Comparison of ENCODE assay signal across 28 cellular contexts in the genomic region with DNA sequence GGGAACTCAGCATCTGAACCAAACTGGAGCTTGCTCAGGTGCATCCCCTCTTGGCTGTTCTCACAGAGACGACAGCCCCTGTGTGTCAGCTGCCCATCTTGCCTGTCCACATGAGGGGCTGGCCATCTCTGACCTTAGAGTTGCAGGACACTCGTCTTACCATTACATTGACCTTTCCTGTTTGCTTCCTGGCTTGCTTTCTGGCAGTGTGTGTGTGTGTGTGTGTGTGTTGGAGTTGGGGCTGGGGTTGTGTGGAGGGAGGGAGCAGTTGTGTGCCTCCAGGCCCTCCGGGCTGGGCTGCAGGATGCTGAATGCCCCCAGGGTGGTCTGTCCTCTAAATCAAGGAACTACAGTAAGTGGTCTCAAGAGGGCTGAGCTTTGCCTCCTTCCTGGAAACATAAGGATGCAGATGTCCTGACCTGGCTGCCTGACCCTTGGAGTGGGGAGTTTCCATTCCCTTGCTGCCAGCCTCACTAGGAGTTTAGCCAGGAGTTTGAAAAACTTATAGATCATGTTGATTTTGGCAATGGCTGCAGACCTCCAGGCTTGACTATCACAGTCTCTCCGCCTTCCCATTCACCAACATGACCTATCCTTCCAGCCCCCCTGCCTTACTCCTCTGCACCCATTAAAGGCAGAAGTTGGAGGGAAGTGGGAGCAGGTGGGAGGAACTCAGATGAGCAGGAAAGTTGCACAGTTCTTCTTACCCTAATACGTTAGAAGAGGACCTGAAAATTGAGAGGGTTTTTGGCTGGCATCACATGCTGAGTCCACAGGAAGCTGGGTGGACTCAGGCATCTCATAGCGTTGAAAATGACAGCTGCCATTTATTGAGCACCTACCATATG. TPM values are rescaled to one million over a fixed set of nuclear protein-coding genes. Genes with fewer than 3 reads are reported as not detected.
DNase-seq lines count a peak whose midpoint lies in the region; ATAC-seq and TF ChIP-seq lines count a peak whose summit lies in the region.
"Had no signal": no experiment of that assay in that cellular context is flagged by ENCODE, and none has a peak within 500 bp of the region (broad histone marks: within the 10 kb centered on the region; RNA-seq: fewer than 3 reads in every experiment).

No MANE protein-coding gene starts in this region.

- H3K27ac ChIP-seq in Panc1 (ENCODE audit: low read length): no peak overlapping the region
- no peak overlapping the region for H3K27ac ChIP-seq in testis
- H3K27ac ChIP-seq: psoas muscle, SJCRH30, upper lobe of left lung had no signal

- no peaks in the 10 kb centered on the region for H3K27me3 ChIP-seq in Panc1 (ENCODE audit: control insufficient read depth, insufficient read depth, low read length)
- no peaks in the 10 kb centered on the region for H3K27me3 ChIP-seq in testis
- H3K27me3 ChIP-seq: SJCRH30, upper lobe of left lung had no signal

- H3K36me3 ChIP-seq in Panc1 (ENCODE audit: control insufficient read depth, insufficient read depth, low read length) (no peaks in the 10 kb centered on the region), testis (ENCODE audit: low read depth, missing control alignments) (no peaks in the 10 kb centered on the region)
- H3K36me3 ChIP-seq: HAP-1, SJCRH30, upper lobe of left lung had no signal

- H3K4me3 ChIP-seq in Panc1 (ENCODE audit: low read depth in 2 of 2, low read length in 2 of 2): no peak overlapping the region
- no peak overlapping the region for H3K4me3 ChIP-seq in testis
- H3K4me3 ChIP-seq: GM12878, HAP-1, psoas muscle, SJCRH30, smooth muscle cell, upper lobe of left lung had no signal

- no peak overlapping the region for H3K4me3 Mint-ChIP-seq in activated naive CD4-positive, alpha-beta T cell treated with anti-CD3 and anti-CD28 coated beads, Interleukin-2, amount 50 U/mL, for 24 hours
- H3K4me3 Mint-ChIP-seq in activated T-cell treated with anti-CD3 and anti-CD28 coated beads, Interleukin-2, amount 50 U/mL, for 72 hours: no peak overlapping the region
- H3K4me3 Mint-ChIP-seq: activated CD4-positive, alpha-beta T cell treated with anti-CD3 and anti-CD28 coated beads for 36 hours; activated naive CD8-positive, alpha-beta T cell treated with anti-CD3 and anti-CD28 coated beads, Interleukin-2, amount 10 ng/mL, durations not matched to agents 7 days and 5 days; mesothelial cell of epicardium; stimulated activated naive CD8-positive, alpha-beta T cell treated with anti-CD3 and anti-CD28 coated beads, Interleukin-15, Interleukin-2, amounts not matched to agents 100 ng/mL and 50 ng/mL, for 24 hours had no signal

- TF ChIP-seq POLR2A in testis (IDR thresholded peaks at IDR 0.05): no peak

- 40 to 42% methylated on average over 6 of the region's 6 CpGs for WGBS in testis, 2 donors

- POLR2A ChIA-PET in Panc1 (lab: Charles Lee): no interaction called here

- peak; percentile 30; the same call in 1 of the 2 replicates for ATAC-seq in Panc1
- no peak for ATAC-seq in activated T-cell treated with anti-CD3 and anti-CD28 coated beads, Interleukin-2, amount 50 U/mL, for 72 hours (replicated peaks in 1 of 2)
- ATAC-seq in HG03442 (IDR thresholded peaks at IDR 0.05; ENCODE audit: unreplicated experiment): no peak
- ATAC-seq: activated CD4-positive, alpha-beta T cell treated with anti-CD3 and anti-CD28 coated beads for 36 hours; GM12878; psoas muscle had no signal

- no peak for DNase-seq in activated naive CD4-positive, alpha-beta T cell (lab: John Stamatoyannopoulos, UW)
- no peak for DNase-seq in Panc1 (ENCODE audit: low read depth, low spot score)
- DNase-seq in left kidney (ENCODE audit: low read depth, low spot score): peak; percentile 50
- peak; percentile 52 for DNase-seq in testis
- no peak for DNase-seq in activated T-cell treated with anti-CD3 and anti-CD28 coated beads, Interleukin-2, amount 50 U/mL, for 72 hours
- no peak for DNase-seq in activated CD8-positive, alpha-beta memory T cell treated with anti-CD3 and anti-CD28 coated beads for 24 hours
- DNase-seq: activated CD4-positive, alpha-beta T cell treated with anti-CD3 and anti-CD28 coated beads for 36 hours; activated naive CD8-positive, alpha-beta T cell treated with anti-CD3 and anti-CD28 coated beads, Interleukin-2, amount 10 ng/mL, durations not matched to agents 7 days and 5 days; DND-41; IMR-90; NCI-H1694 treated with DMSO at 0.1 percent for 48 hours; NCI-H2227 treated with DMSO at 0.1 percent for 48 hours; NCI-H82; OCI-M1; psoas muscle; SJCRH30; stimulated activated CD4-positive, alpha-beta T cell treated with anti-CD3 and anti-CD28 coated beads, Interleukin-4, amount 100 ng/mL, for 1 hour; T-helper 1 cell; upper lobe of left lung had no signal

- in situ Hi-C loops in Panc1 (cut with HindIII; ENCODE audit: low pct_unique_long_range_greater_than_20kb, low sequenced_read_pairs): no loop called here

- TF ChIP-seq CTCF in Panc1 (IDR thresholded peaks at IDR 0.05) (no peak), testis (IDR thresholded peaks at IDR 0.05) (no peak)

- intact Hi-C loops in Panc1 (cut with micrococcal nuclease; ENCODE audit: unreplicated experiment) (no loop called here), testis (cut with DNase I; ENCODE audit: low total_unique reads) (no loop called here)

- H3K27ac Mint-ChIP-seq in activated naive CD4-positive, alpha-beta T cell treated with anti-CD3 and anti-CD28 coated beads, Interleukin-2, amount 50 U/mL, for 24 hours: peak overlapping the region; percentile 8
- H3K27ac Mint-ChIP-seq in activated T-cell treated with anti-CD3 and anti-CD28 coated beads, Interleukin-2, amount 50 U/mL, for 72 hours: no peak overlapping the region
- H3K27ac Mint-ChIP-seq: activated CD4-positive, alpha-beta T cell treated with anti-CD3 and anti-CD28 coated beads for 36 hours; activated naive CD8-positive, alpha-beta T cell treated with anti-CD3 and anti-CD28 coated beads, Interleukin-2, amount 10 ng/mL, durations not matched to agents 7 days and 5 days; activated T-helper 2 cell treated with anti-CD3 and anti-CD28 coated beads, Interferon-gamma antibody, Interleukin-2, Interleukin-4, amounts not matched to agents 10 μg/mL and 5 μg/mL and 100 μg/mL, durations not matched to agents 14 hours and 24 hours and 36 hours; mesothelial cell of epicardium; stimulated activated naive CD8-positive, alpha-beta T cell treated with anti-CD3 and anti-CD28 coated beads, Interleukin-15, Interleukin-2, amounts not matched to agents 100 ng/mL and 50 ng/mL, for 24 hours had no signal

- no peaks in the 10 kb centered on the region for H3K27me3 Mint-ChIP-seq in activated naive CD4-positive, alpha-beta T cell treated with anti-CD3 and anti-CD28 coated beads, Interleukin-2, amount 50 U/mL, for 24 hours
- H3K27me3 Mint-ChIP-seq in activated T-cell treated with anti-CD3 and anti-CD28 coated beads, Interleukin-2, amount 50 U/mL, for 72 hours (ENCODE audit: low read depth): no peaks in the 10 kb centered on the region
- H3K27me3 Mint-ChIP-seq: activated CD4-positive, alpha-beta T cell treated with anti-CD3 and anti-CD28 coated beads for 36 hours; stimulated activated naive CD8-positive, alpha-beta T cell treated with anti-CD3 and anti-CD28 coated beads, Interleukin-15, Interleukin-2, amounts not matched to agents 100 ng/mL and 50 ng/mL, for 24 hours had no signal

- BruUV-seq in Panc1 (replicated peaks; lab: Mats Ljungman, UMichigan): no TSS peak

- no peaks in the 10 kb centered on the region for H3K4me1 Mint-ChIP-seq in activated naive CD4-positive, alpha-beta T cell treated with anti-CD3 and anti-CD28 coated beads, Interleukin-2, amount 50 U/mL, for 24 hours
- H3K4me1 Mint-ChIP-seq in activated T-cell treated with anti-CD3 and anti-CD28 coated beads, Interleukin-2, amount 50 U/mL, for 72 hours (ENCODE audit: low read depth): peaks cover 5% of the 10 kb centered on the region
- H3K4me1 Mint-ChIP-seq: activated CD4-positive, alpha-beta T cell treated with anti-CD3 and anti-CD28 coated beads for 36 hours had no signal

- no peaks in the 10 kb centered on the region for H3K9me3 Mint-ChIP-seq in activated naive CD4-positive, alpha-beta T cell treated with anti-CD3 and anti-CD28 coated beads, Interleukin-2, amount 50 U/mL, for 24 hours
- no peaks in the 10 kb centered on the region for H3K9me3 Mint-ChIP-seq in activated T-cell treated with anti-CD3 and anti-CD28 coated beads, Interleukin-2, amount 50 U/mL, for 72 hours
- H3K9me3 Mint-ChIP-seq: activated naive CD8-positive, alpha-beta T cell treated with anti-CD3 and anti-CD28 coated beads, Interleukin-2, amount 10 ng/mL, durations not matched to agents 7 days and 5 days; activated T-helper 2 cell treated with anti-CD3 and anti-CD28 coated beads, Interferon-gamma antibody, Interleukin-2, Interleukin-4, amounts not matched to agents 10 μg/mL and 5 μg/mL and 100 μg/mL, durations not matched to agents 14 hours and 24 hours and 36 hours; mesothelial cell of epicardium; stimulated activated naive CD8-positive, alpha-beta T cell treated with anti-CD3 and anti-CD28 coated beads, Interleukin-15, Interleukin-2, amounts not matched to agents 100 ng/mL and 50 ng/mL, for 24 hours had no signal

- H3K9me3 ChIP-seq in Panc1 (ENCODE audit: control insufficient read depth, insufficient read depth, low read depth, low read length) (no peaks in the 10 kb centered on the region), testis (no peaks in the 10 kb centered on the region)
- H3K9me3 ChIP-seq: HAP-1, psoas muscle, SJCRH30, upper lobe of left lung had no signal

- no peaks in the 10 kb centered on the region for H3K36me3 Mint-ChIP-seq in activated naive CD4-positive, alpha-beta T cell treated with anti-CD3 and anti-CD28 coated beads, Interleukin-2, amount 50 U/mL, for 24 hours
- H3K36me3 Mint-ChIP-seq in activated T-cell treated with anti-CD3 and anti-CD28 coated beads, Interleukin-2, amount 50 U/mL, for 72 hours (ENCODE audit: insufficient read depth in 2 of 2): no peaks in the 10 kb centered on the region
- H3K36me3 Mint-ChIP-seq: activated naive CD8-positive, alpha-beta T cell treated with anti-CD3 and anti-CD28 coated beads, Interleukin-2, amount 10 ng/mL, durations not matched to agents 7 days and 5 days; mesothelial cell of epicardium had no signal

- CTCF ChIA-PET in Panc1 (lab: Charles Lee): no interaction called here

- H3K4me1 ChIP-seq in Panc1 (ENCODE audit: control insufficient read depth, insufficient read depth, low read length) (no peaks in the 10 kb centered on the region), testis (peaks cover 5% of the 10 kb centered on the region)
- H3K4me1 ChIP-seq: HAP-1, psoas muscle had no signal

RNA-seq across cellular contexts. Expression of gene RASSF5, which starts 19.0 kb away (rescaled TPM):
- 1.6 TPM for total RNA-seq in Panc1 (2021; ENCODE audit: unreplicated experiment)
- 0.79 TPM for polyA plus RNA-seq in Panc1 (2012; ENCODE audit: insufficient read length)
- total RNA-seq in testis: 1 to 10 TPM; 4.3 to 8.4 TPM
- 5.9 TPM for polyA plus RNA-seq in testis (ENCODE audit: insufficient read depth, low read depth, low replicate concordance)
- 100 to 1,000 TPM; 227 to 240 TPM for total RNA-seq in activated T-cell treated with anti-CD3 and anti-CD28 coated beads, Interleukin-2, amount 50 U/mL, for 72 hours

RNA-seq across cellular contexts. Expression of gene IKBKE, which starts 56.0 kb away (rescaled TPM):
- total RNA-seq in Panc1 (2021; ENCODE audit: unreplicated experiment): 6.4 TPM
- 4.5 TPM for polyA plus RNA-seq in Panc1 (2012; ENCODE audit: insufficient read length)
- total RNA-seq in testis: 1 to 10 TPM in 1 of 2 donors, under 1 TPM in 1; 0.99 to 1.0 TPM
- 1.6 TPM for polyA plus RNA-seq in testis (ENCODE audit: insufficient read depth, low read depth, low replicate concordance)
- total RNA-seq in activated T-cell treated with anti-CD3 and anti-CD28 coated beads, Interleukin-2, amount 50 U/mL, for 72 hours: 10 to 100 TPM; 21.0 to 21.1 TPM
- polyA plus RNA-seq: neural cell had no signal

Comparison
In these comparisons a context has a peak if more than half of its experiments do, and no peak if none do; other contexts are left out.
1. DNase-seq: peak in left kidney (single experiment) and testis (single experiment); none in activated naive CD4-positive, alpha-beta T cell (0 of 4), Panc1 (single experiment), activated T-cell treated with anti-CD3 and anti-CD28 coated beads, Interleukin-2, amount 50 U/mL, for 72 hours (0 of 2) and activated CD8-positive, alpha-beta memory T cell treated with anti-CD3 and anti-CD28 coated beads for 24 hours (single experiment).
2. RNA of gene RASSF5, which starts 19.0 kb away (total RNA-seq): 227 to 240 TPM in activated T-cell treated with anti-CD3 and anti-CD28 coated beads, Interleukin-2, amount 50 U/mL, for 72 hours; 4.3 to 8.4 TPM in testis and 1.6 TPM in Panc1 (single experiment); every median in the first group is over 10 times any median in the second.